In the genomic region with DNA sequence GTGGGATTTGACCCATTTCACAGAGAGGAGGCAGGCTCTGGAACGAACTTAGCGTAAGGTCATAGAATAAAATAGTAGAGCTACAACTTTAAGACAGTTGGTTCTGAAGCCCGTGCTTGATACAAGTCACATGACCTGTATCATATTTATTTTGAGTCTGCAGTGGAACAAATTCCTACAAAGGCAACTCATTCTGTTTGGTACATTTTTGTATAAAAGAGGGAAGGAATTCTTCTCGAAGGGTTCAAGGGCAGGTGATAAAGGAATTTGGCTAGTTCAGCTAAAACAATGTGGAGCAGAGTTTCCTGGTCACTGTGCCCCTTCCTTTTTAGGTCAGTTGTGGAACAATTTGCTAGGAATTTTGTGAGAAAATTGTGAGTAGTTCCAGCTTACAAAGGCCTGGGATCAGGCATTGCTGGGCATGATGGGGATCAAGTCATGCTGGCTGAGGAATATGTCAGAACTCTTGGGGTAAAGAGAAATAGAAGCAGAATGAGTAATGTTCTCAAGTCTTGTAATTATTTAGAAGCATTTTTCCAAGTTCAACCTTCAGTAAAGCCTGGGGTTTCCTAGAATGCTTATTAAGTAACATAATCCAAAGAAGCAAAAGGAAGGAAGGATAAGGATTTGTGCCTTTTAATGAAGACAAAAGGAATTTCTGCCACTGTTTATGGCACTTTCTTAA, we compare ENCODE assay signal across 16 cellular contexts. TPM values are rescaled to one million over a fixed set of nuclear protein-coding genes. Genes with fewer than 3 reads are reported as not detected.
DNase-seq lines count a peak whose midpoint lies in the region; ATAC-seq, FAIRE-seq and TF ChIP-seq lines count a peak whose summit lies in the region.
"Had no signal": no experiment of that assay in that cellular context is flagged by ENCODE, and none has a peak within 500 bp of the region (broad histone marks: within the 10 kb centered on the region; RNA-seq: fewer than 3 reads in every experiment).

No MANE protein-coding gene starts in this region.

- no peak overlapping the region for H2AFZ ChIP-seq in K562 (ENCODE audit: low read depth, low read length)

- no peaks in the 10 kb centered on the region for H3K9me3 Mint-ChIP-seq in natural killer cell
- no peaks in the 10 kb centered on the region for H3K9me3 Mint-ChIP-seq in natural killer cell treated with Interleukin-12 subunit alpha and Interleukin-12 subunit beta and Interleukin-15 and Interleukin-18, amount 100 ng/mL, for 72 hours
- H3K9me3 Mint-ChIP-seq in memory B cell, result no peaks in the 10 kb centered on the region

- no peak for ATAC-seq in natural killer cell
- ATAC-seq in natural killer cell treated with Interleukin-12 subunit alpha and Interleukin-12 subunit beta and Interleukin-15 and Interleukin-18, amount 100 ng/mL, for 72 hours, result no peak
- no peak for ATAC-seq in K562
- no peak for ATAC-seq in memory B cell (ENCODE audit: low read depth)
- ATAC-seq in HG03571 (IDR thresholded peaks at IDR 0.05; ENCODE audit: unreplicated experiment), result no peak
- ATAC-seq in GM19395 (IDR thresholded peaks at IDR 0.05; ENCODE audit: unreplicated experiment), result no peak

- H3K27ac ChIP-seq in K562 (ENCODE audit: extremely low read depth, low read depth, low read length), result no peak overlapping the region; the same call in 2 of the 3 replicates

- no peaks in the 10 kb centered on the region for H3K27me3 Mint-ChIP-seq in natural killer cell (ENCODE audit: low read depth in 2 of 2)
- no peaks in the 10 kb centered on the region for H3K27me3 Mint-ChIP-seq in natural killer cell treated with Interleukin-12 subunit alpha and Interleukin-12 subunit beta and Interleukin-15 and Interleukin-18, amount 100 ng/mL, for 72 hours
- no peaks in the 10 kb centered on the region for H3K27me3 Mint-ChIP-seq in memory B cell

- peaks cover 3% of the 10 kb centered on the region for H3K9me1 ChIP-seq in K562 (ENCODE audit: control insufficient read depth, insufficient read depth, low read length)

- no peak overlapping the region; the same call in 1 of the 2 replicates for H3K4me2 ChIP-seq in K562 (ENCODE audit: insufficient read depth, low read length)

- H3K36me3 Mint-ChIP-seq in natural killer cell (no peaks in the 10 kb centered on the region), memory B cell (peaks cover 2% of the 10 kb centered on the region)
- H3K36me3 Mint-ChIP-seq in natural killer cell treated with Interleukin-12 subunit alpha and Interleukin-12 subunit beta and Interleukin-15 and Interleukin-18, amount 100 ng/mL, for 72 hours, result no peaks in the 10 kb centered on the region

- no peak for FAIRE-seq in K562 (lab: Jason Lieb, UNC)
- FAIRE-seq in GM19239 (lab: Jason Lieb, UNC), result no peak

- H3K4me1 ChIP-seq in K562 (replicated peaks in 1 of 2; ENCODE audit: control insufficient read depth in 2 of 2, insufficient read depth in 2 of 2, low read length in 2 of 2), result peaks cover 12 to 50% of the 10 kb centered on the region in 2 experiments; a peak in 4 of 5 replicates

- no peaks in the 10 kb centered on the region for H3K9me3 ChIP-seq in K562 (replicated peaks; ENCODE audit: control insufficient read depth, insufficient read depth, low read depth, low read length)

- POLR2A ChIA-PET in K562 (lab: Yijun Ruan, JAX), result interaction anchor here (0.7 to 5.9 kb wide), 6 partner anchors 9 to 102 kb away, joined by 3 to 51 read pairs (median 8); a partner anchor contains a TSS

- H3K4me1 Mint-ChIP-seq in natural killer cell (peaks cover 92 to 93% of the 10 kb centered on the region in 2 donors), memory B cell (peaks cover 60% of the 10 kb centered on the region)
- H3K4me1 Mint-ChIP-seq in natural killer cell treated with Interleukin-12 subunit alpha and Interleukin-12 subunit beta and Interleukin-15 and Interleukin-18, amount 100 ng/mL, for 72 hours (ENCODE audit: low read depth in 2 of 2), result peaks cover 68 to 88% of the 10 kb centered on the region in 2 donors

- H4K20me1 ChIP-seq in K562 (replicated peaks; ENCODE audit: control insufficient read depth, insufficient read depth, low read length), result peaks cover 16% of the 10 kb centered on the region; the same call in 1 of the 2 replicates

- DNase-seq in natural killer cell, result no peak
- DNase-seq in natural killer cell treated with Interleukin-12 subunit alpha and Interleukin-12 subunit beta and Interleukin-15 and Interleukin-18, amount 100 ng/mL, for 72 hours (ENCODE audit: low spot score), result no peak
- no peak for DNase-seq in K562 (ENCODE audit: extremely low read depth in 1 of 4, low spot score in 3 of 4)
- DNase-seq in memory B cell (ENCODE audit: low spot score in 2 of 2), result no peak
- DNase-seq in NCI-H524 (lab: John Stamatoyannopoulos, UW), result no peak
- no peak for DNase-seq in GM19239 (ENCODE audit: insufficient read length, low spot score)
- DNase-seq: effector CD8-positive, alpha-beta T cell; glutamatergic neuron; left cardiac atrium; NCI-H1436 treated with DMSO at 0.1 percent for 48 hours; NCI-H526; occipital lobe; RPMI8226; stimulated activated CD4-positive, alpha-beta T cell treated with anti-CD3 and anti-CD28 coated beads, Interleukin-1b, Interleukin-23, amount 100 ng/mL, for 48 hours had no signal

- peak overlapping the region; percentile 19 for H3K4me3 Mint-ChIP-seq in natural killer cell
- no peak overlapping the region for H3K4me3 Mint-ChIP-seq in natural killer cell treated with Interleukin-12 subunit alpha and Interleukin-12 subunit beta and Interleukin-15 and Interleukin-18, amount 100 ng/mL, for 72 hours
- peak overlapping the region; percentile 29 for H3K4me3 Mint-ChIP-seq in memory B cell

- WGBS in K562 (ENCODE audit: insufficient coverage, low coverage, missing lambda C conversion rate), result 25% methylated on average over 4 of the region's 4 CpGs

- no peak for TF ChIP-seq EP300 in K562 (IDR thresholded peaks at IDR 0.05; ENCODE audit: low read length)

- H3K27me3 ChIP-seq in K562 (ENCODE audit: control insufficient read depth in 2 of 2, insufficient read depth in 2 of 2, low read length in 2 of 2), result no peaks in the 10 kb centered on the region

- TF ChIP-seq RAD21 in K562 (CRISPR knock-in tag; conservative IDR thresholded peaks at IDR 0.05 in 1 of 2, IDR thresholded peaks at IDR 0.05 in 1 of 2), result no peak

- in situ Hi-C loops in K562 (cut with MboI), result no loop called here

- BruUV-seq in K562 (replicated peaks; lab: Mats Ljungman, UMichigan), result no TSS peak

- H3K9ac ChIP-seq in K562 (ENCODE audit: insufficient read depth in 1 of 2, low read depth in 2 of 2, low read length in 2 of 2), result 0 out of 4 replicates have a peak overlapping the region, but pooled peaks of 1 of the 2 experiments have one; percentile 2

- no peak for TF ChIP-seq POLR2A in K562 (conservative IDR thresholded peaks at IDR 0.05)

- H3K79me2 ChIP-seq in K562 (ENCODE audit: control insufficient read depth, insufficient read depth, low read length), result peaks cover 99% of the 10 kb centered on the region

- H3K27ac Mint-ChIP-seq in natural killer cell (peak overlapping the region; percentile 11 to 78), memory B cell (peak overlapping the region; percentile 41)
- H3K27ac Mint-ChIP-seq in natural killer cell treated with Interleukin-12 subunit alpha and Interleukin-12 subunit beta and Interleukin-15 and Interleukin-18, amount 100 ng/mL, for 72 hours, result no peak overlapping the region

- CTCF ChIA-PET in K562 (lab: Yijun Ruan, JAX; ENCODE audit: low intra/inter-chr PET ratio), result no interaction called here

- H3K36me3 ChIP-seq in K562 (ENCODE audit: control insufficient read depth, insufficient read depth, low read length), result no peaks in the 10 kb centered on the region

- H3K4me3 ChIP-seq in K562, result no peak overlapping the region

- TF ChIP-seq CTCF in natural killer cell (IDR thresholded peaks at IDR 0.05) (no peak), K562 (IDR thresholded peaks at IDR 0.05 in 2 of 3, conservative IDR thresholded peaks at IDR 0.05 in 1 of 3; ENCODE audit: insufficient read depth in 2 of 3, low read depth in 1 of 3, low read length in 3 of 3) (no peak)

- intact Hi-C loops in natural killer cell (cut with micrococcal nuclease) (loop anchor here (5.0 kb wide), 1 partner anchor 36 kb away; no protein-coding TSS in a partner anchor), K562 (cut with micrococcal nuclease) (no loop called here)

TF ChIP-seq in K562, 482 proteins besides CTCF, POLR2A, EP300 and RAD21 (continues in another document):
- TF ChIP-seq RAD51 (IDR thresholded peaks at IDR 0.05; ENCODE audit: borderline replicate concordance, low read depth), result peak; percentile 76
- no peak for TF ChIP-seq MTA1 (IDR thresholded peaks at IDR 0.05; ENCODE audit: borderline replicate concordance)

RNA-seq across cellular contexts. Expression of a gene that starts 19.1 kb away (rescaled TPM):
- total RNA-seq in natural killer cell, result 100 to 1,000 TPM; 163 to 187 (median 169) TPM
- total RNA-seq in natural killer cell treated with Interleukin-12 subunit alpha and Interleukin-12 subunit beta and Interleukin-15 and Interleukin-18, amount 100 ng/mL, for 72 hours, result 10 to 100 TPM; 70.0 to 75.3 TPM
- total RNA-seq in K562 (2011; cell fraction: chromatin; rRNA removed; ENCODE audit: low replicate concordance), result 55.7 and 143 TPM in 2 replicates
- 31.0 and 37.8 TPM in 2 replicates for total RNA-seq in K562 (2011; cell fraction: nucleolus; rRNA removed)
- total RNA-seq in K562 (2011; cell fraction: nucleoplasm; rRNA removed), result 72.7 and 100 TPM in 2 replicates
- 21.7 and 31.2 TPM in 2 replicates for total RNA-seq in K562 (2014; rRNA removed)
- total RNA-seq in K562 (2014; rRNA removed; fragmentation: Illumina TruSeq; extraction: Trizol), result 49.7 and 50.3 TPM in 2 replicates
- total RNA-seq in K562 (2015; rRNA removed; fragmentation: Illumina TruSeq; extraction: Trizol), result 44.6 and 46.1 TPM in 2 replicates
- 48.8 and 54.3 TPM in 2 replicates for total RNA-seq in K562 (2021)
- polyA plus RNA-seq in K562 (2011; rRNA removed), result 17.3 and 23.1 TPM in 2 replicates
- polyA plus RNA-seq in K562 (2011; cell fraction: cytosol; rRNA removed), result 12.0 and 15.1 TPM in 2 replicates
- 47.4 and 78.4 TPM in 2 replicates for polyA plus RNA-seq in K562 (2011; cell fraction: nucleus; rRNA removed)
- 29.3 and 55.6 TPM in 2 replicates for polyA plus RNA-seq in K562 (2012)
- polyA plus RNA-seq in K562 (2014; fragmentation: Illumina TruSeq; extraction: Trizol), result 38.7 and 42.8 TPM in 2 replicates
- polyA plus RNA-seq in K562 (2014; fragmentation: Nextera tagmentation; extraction: Ambion mirVana), result 10 to 100 TPM; 24.3 to 34.8 TPM
- 19.5 and 21.2 TPM in 2 replicates for polyA plus RNA-seq in K562 (2014; rRNA removed)
- polyA minus RNA-seq in K562 (2011; rRNA and poly(A)+ RNA removed), result 35.6 and 53.7 TPM in 2 replicates
- polyA minus RNA-seq in K562 (2011; cell fraction: cytosol; rRNA and poly(A)+ RNA removed), result 23.0 and 36.5 TPM in 2 replicates
- polyA minus RNA-seq in K562 (2011; cell fraction: nucleus; rRNA and poly(A)+ RNA removed), result 50.5 and 79.3 TPM in 2 replicates

Comparison
In these comparisons a context has a peak if more than half of its experiments do, and no peak if none do; other contexts are left out.
1. H3K27ac Mint-ChIP-seq: peak in natural killer cell (2 of 2) and memory B cell (single experiment); none in natural killer cell treated with Interleukin-12 subunit alpha and Interleukin-12 subunit beta and Interleukin-15 and Interleukin-18, amount 100 ng/mL, for 72 hours (0 of 2).